ENCODE assay signal across 30 cellular contexts in genomic region chr4:123823244-123823643, GRCh38.
"Had no signal": no experiment of that assay in that cellular context is flagged by ENCODE, and none has a peak within 500 bp of the region (broad histone marks: within the 10 kb centered on the region; RNA-seq: fewer than 3 reads in every experiment).

No MANE protein-coding gene starts in this region.

- H3K27ac ChIP-seq: cardiac muscle cell, Peyer's patch, WERI-Rb-1 had no signal

- H3K27me3 ChIP-seq: ascending aorta, cardiac muscle cell, MG63, Peyer's patch had no signal

- H3K36me3 ChIP-seq: ascending aorta, cardiac muscle cell, MG63, Peyer's patch, WERI-Rb-1 had no signal

- ATAC-seq: activated CD8-positive, alpha-beta T cell treated with anti-CD3 and anti-CD28 coated beads for 36 hours; activated T-cell treated with anti-CD3 and anti-CD28 coated beads, Interleukin-2, amount 50 U/mL, for 72 hours; activated T-helper 17 cell treated with anti-CD3 and anti-CD28 coated beads, Interleukin-2, amount 50 U/mL, for 72 hours; PC-3 had no signal

- DNase-seq: activated CD4-positive, alpha-beta T cell treated with anti-CD3 and anti-CD28 coated beads for 1 hour; activated CD4-positive, alpha-beta T cell treated with anti-CD3 and anti-CD28 coated beads, Interleukin-2, amount 10 ng/mL, durations not matched to agents 24 days and 14 days; activated CD4-positive, alpha-beta T cell treated with anti-CD3 and anti-CD28 coated beads, Interleukin-2, amount 50 U/mL, for 4 hours; activated CD4-positive, CD25-positive, alpha-beta regulatory T cell; activated CD8-positive, alpha-beta T cell treated with anti-CD3 and anti-CD28 coated beads for 36 hours; activated effector memory CD4-positive, alpha-beta T cell treated with anti-CD3 and anti-CD28 coated beads, Interleukin-2, amount 50 U/mL, for 16 hours; activated naive CD4-positive, alpha-beta T cell; activated naive CD4-positive, alpha-beta T cell treated with anti-CD3 and anti-CD28 coated beads, Interleukin-2, amount 50 U/mL, for 16 hours; activated naive CD8-positive, alpha-beta T cell treated with anti-CD3 and anti-CD28 coated beads for 36 hours; activated T-cell treated with anti-CD3 and anti-CD28 coated beads, Interleukin-2, amount 50 U/mL, for 1 hour; activated T-cell treated with anti-CD3 and anti-CD28 coated beads, Interleukin-2, amount 50 U/mL, for 72 hours; amniotic stem cell; Kasumi-1; KG1; MG63; NCI-H1048; NCI-H1105 treated with DMSO at 0.1 percent for 48 hours; NCI-H1436 treated with DMSO at 0.1 percent for 48 hours; NCI-H1694 treated with DMSO at 0.1 percent for 48 hours; NCI-H2029; NCI-H345; NCI-H524 treated with DMSO at 0.1 percent for 48 hours; PC-3; Peyer's patch; RPMI8226; T1000; WERI-Rb-1 had no signal

- H3K9me3 ChIP-seq: ascending aorta, Peyer's patch had no signal

- H3K4me3 ChIP-seq: ascending aorta, cardiac muscle cell, MG63, Peyer's patch had no signal

- H3K4me1 ChIP-seq: Peyer's patch had no signal
